22 cellular contexts compared by ENCODE assay signal in genomic region chr21:41374867-41375533, GRCh38. TPM values are rescaled to one million over a fixed set of nuclear protein-coding genes. Genes with fewer than 3 reads are reported as not detected.
A peak's percentile ranks its signal among the peaks of the same experiment; 100 is the strongest.
DNase-seq lines count a peak whose midpoint lies in the region; ATAC-seq and TF ChIP-seq lines count a peak whose summit lies in the region.
"Had no signal": no experiment of that assay in that cellular context is flagged by ENCODE, and none has a peak within 500 bp of the region (broad histone marks: within the 10 kb centered on the region; RNA-seq: fewer than 3 reads in every experiment).

No MANE protein-coding gene starts in this region.

- no peaks in the 10 kb centered on the region for H3F3A ChIP-seq in PC-3 (ENCODE audit: low read length, unreplicated experiment)

- peak; percentile 53 for DNase-seq in stimulated activated CD4-positive, alpha-beta T cell treated with anti-CD3 and anti-CD28 coated beads, Interleukin-1b, Interleukin-23, amount 100 ng/mL, for 48 hours
- DNase-seq in stimulated activated CD4-positive, alpha-beta T cell treated with anti-CD3 and anti-CD28 coated beads, Interleukin-4, amount 100 ng/mL, for 4 hours, result no peak
- peak; percentile 65 for DNase-seq in activated CD8-positive, alpha-beta T cell treated with anti-CD3 and anti-CD28 coated beads for 36 hours
- DNase-seq in epithelial cell of esophagus (ENCODE audit: low read depth) (peak; percentile 15), aorta (peak; percentile 28 to 32), NCI-H82 treated with DMSO at 0.1 percent for 48 hours (lab: John Stamatoyannopoulos, UW; ENCODE audit: unreplicated experiment) (no peak), PC-3 (no peak), NCI-H2081 treated with DMSO at 0.1 percent for 48 hours (lab: John Stamatoyannopoulos, UW) (no peak)
- DNase-seq: activated gamma-delta T cell; AML-193; DMS 273 treated with DMSO at 0.1 percent for 48 hours; kidney; midbrain; NCI-H1694; stimulated activated CD4-positive, alpha-beta T cell treated with anti-CD3 and anti-CD28 coated beads, Interleukin-4, amount 100 ng/mL, for 1 hour; stimulated activated CD8-positive, alpha-beta memory T cell treated with anti-CD3 and anti-CD28 coated beads, Interleukin-4, amount 100 ng/mL, for 48 hours; transverse colon had no signal

- BruUV-seq in PC-3 (replicated peaks; lab: Mats Ljungman, UMichigan), result no TSS peak

- H3K4me3 Mint-ChIP-seq in activated CD8-positive, alpha-beta T cell treated with anti-CD3 and anti-CD28 coated beads for 36 hours, result no peak overlapping the region

- H3K9me2 ChIP-seq in PC-3 (replicated peaks; ENCODE audit: low read length), result no peaks in the 10 kb centered on the region

- CTCF ChIA-PET in activated CD8-positive, alpha-beta T cell treated with anti-CD3 and anti-CD28 coated beads for 36 hours (lab: Charles Lee), result no interaction called here
- CTCF ChIA-PET in PC-3 (lab: Charles Lee), result no interaction called here

- H3K4me3 ChIP-seq in epithelial cell of esophagus (ENCODE audit: low read length) (no peak overlapping the region), aorta (ENCODE audit: low read length in 2 of 2) (no peak overlapping the region), PC-3 (ENCODE audit: low read length) (no peak overlapping the region)
- H3K4me3 ChIP-seq: hepatocyte, sigmoid colon, SJSA1, transverse colon had no signal

- H3K27ac ChIP-seq in aorta (ENCODE audit: low read depth in 1 of 2, low read length in 2 of 2) (no peak overlapping the region), PC-3 (ENCODE audit: low read length) (no peak overlapping the region)
- H3K27ac ChIP-seq: hepatocyte, sigmoid colon, SJSA1, transverse colon had no signal

- H3K27me3 ChIP-seq in aorta (ENCODE audit: control insufficient read depth in 1 of 2, insufficient read depth in 2 of 2, low read length in 1 of 2), result no peaks in the 10 kb centered on the region
- H3K27me3 ChIP-seq in PC-3 (ENCODE audit: low read length), result no peaks in the 10 kb centered on the region
- H3K27me3 ChIP-seq: hepatocyte, SJSA1, transverse colon had no signal

- 74 to 80% methylated on average over 5 of the region's 5 CpGs for WGBS in aorta, 2 donors

- H3K79me2 ChIP-seq in PC-3 (ENCODE audit: low read length), result no peaks in the 10 kb centered on the region
- H3K79me2 ChIP-seq: hepatocyte had no signal

- no peaks in the 10 kb centered on the region for H3K4me1 ChIP-seq in aorta (ENCODE audit: control insufficient read depth in 1 of 2, insufficient read depth in 2 of 2, low read length in 2 of 2)
- no peaks in the 10 kb centered on the region for H3K4me1 ChIP-seq in PC-3 (ENCODE audit: insufficient read depth, low read length)
- H3K4me1 ChIP-seq: SJSA1, transverse colon had no signal

- H3K27me3 Mint-ChIP-seq in activated CD8-positive, alpha-beta T cell treated with anti-CD3 and anti-CD28 coated beads for 36 hours, result no peaks in the 10 kb centered on the region

- peaks cover 36% of the 10 kb centered on the region for H3K4me1 Mint-ChIP-seq in activated CD8-positive, alpha-beta T cell treated with anti-CD3 and anti-CD28 coated beads for 36 hours (ENCODE audit: low read depth)

- H3K9me3 ChIP-seq in aorta (ENCODE audit: control insufficient read depth, low read length) (no peaks in the 10 kb centered on the region), PC-3 (ENCODE audit: low read length) (no peaks in the 10 kb centered on the region)
- H3K9me3 ChIP-seq: sigmoid colon, SJSA1, transverse colon had no signal

- no peaks in the 10 kb centered on the region for H3K9me3 Mint-ChIP-seq in activated CD8-positive, alpha-beta T cell treated with anti-CD3 and anti-CD28 coated beads for 36 hours

- TF ChIP-seq CTCF in activated CD8-positive, alpha-beta T cell treated with anti-CD3 and anti-CD28 coated beads for 36 hours (IDR thresholded peaks at IDR 0.05), result no peak
- TF ChIP-seq CTCF in epithelial cell of esophagus (IDR thresholded peaks at IDR 0.05; ENCODE audit: insufficient read depth, low read depth, low read length, missing control alignments), result no peak
- TF ChIP-seq CTCF in PC-3 (conservative IDR thresholded peaks at IDR 0.05; ENCODE audit: low read depth, low read length), result no peak

- no peak overlapping the region for H3K9ac ChIP-seq in PC-3 (ENCODE audit: low read length)

- no peak overlapping the region for H3K4me2 ChIP-seq in PC-3 (ENCODE audit: low read length)
- H3K4me2 ChIP-seq: hepatocyte had no signal

- POLR2A ChIA-PET in activated CD8-positive, alpha-beta T cell treated with anti-CD3 and anti-CD28 coated beads for 36 hours (lab: Charles Lee), result no interaction called here
- POLR2A ChIA-PET in PC-3 (lab: Charles Lee; ENCODE audit: unreplicated experiment), result no interaction called here

- ATAC-seq in activated CD8-positive, alpha-beta T cell treated with anti-CD3 and anti-CD28 coated beads for 36 hours, result peak; percentile 79
- ATAC-seq in aorta (ENCODE audit: low FRiP score) (no peak), PC-3 (no peak)

- H2AFZ ChIP-seq in PC-3 (ENCODE audit: low read length), result no peak overlapping the region
- H2AFZ ChIP-seq: hepatocyte had no signal

- H3K27ac Mint-ChIP-seq in activated CD8-positive, alpha-beta T cell treated with anti-CD3 and anti-CD28 coated beads for 36 hours, result peak overlapping the region; percentile 8

- H4K20me1 ChIP-seq in PC-3 (ENCODE audit: low read length), result no peaks in the 10 kb centered on the region

- intact Hi-C loops in activated CD8-positive, alpha-beta T cell treated with anti-CD3 and anti-CD28 coated beads for 36 hours (cut with micrococcal nuclease), result no loop called here
- intact Hi-C loops in aorta (cut with DNase I), result no loop called here
- intact Hi-C loops in PC-3 (cut with micrococcal nuclease), result no loop called here

- no peaks in the 10 kb centered on the region for H3K36me3 ChIP-seq in aorta (ENCODE audit: control insufficient read depth in 1 of 2, insufficient read depth in 2 of 2, low read length in 1 of 2)
- H3K36me3 ChIP-seq in PC-3 (ENCODE audit: low read depth, low read length), result no peaks in the 10 kb centered on the region
- H3K36me3 ChIP-seq: sigmoid colon, SJSA1, transverse colon had no signal

- peaks cover 7% of the 10 kb centered on the region for H3K36me3 Mint-ChIP-seq in activated CD8-positive, alpha-beta T cell treated with anti-CD3 and anti-CD28 coated beads for 36 hours (ENCODE audit: low read depth)

RNA-seq across cellular contexts. Expression of gene MX2, which starts 13.2 kb away (rescaled TPM):
- 10 to 100 TPM in 1 of 2 experiments, 1 to 10 TPM in 1; 9.2 to 10.3 TPM for total RNA-seq in activated CD8-positive, alpha-beta T cell treated with anti-CD3 and anti-CD28 coated beads for 36 hours
- total RNA-seq in aorta, result 10 to 100 TPM; 21.5 to 21.8 TPM
- 1 to 10 TPM in 1 of 2 donors, under 1 TPM in 1; 0.69 to 3.5 TPM for polyA plus RNA-seq in aorta
- 0.15 and 0.46 TPM in 2 replicates for total RNA-seq in PC-3 (2014; rRNA removed)
- total RNA-seq: SJSA1 had no signal

RNA-seq across cellular contexts. Expression of gene MX1, which starts 51.0 kb away (rescaled TPM):
- 10 to 100 TPM; 39.4 to 40.0 TPM for total RNA-seq in activated CD8-positive, alpha-beta T cell treated with anti-CD3 and anti-CD28 coated beads for 36 hours
- total RNA-seq in aorta, result 10 to 100 TPM; 41.0 to 58.1 TPM
- polyA plus RNA-seq in aorta, result 10 to 100 TPM; 16.9 to 24.9 TPM
- 12.6 and 22.0 TPM in 2 replicates for total RNA-seq in PC-3 (2014; rRNA removed)

RNA-seq across cellular contexts. Expression of gene FAM3B, which starts 58.4 kb away (rescaled TPM):
- not detected for total RNA-seq in activated CD8-positive, alpha-beta T cell treated with anti-CD3 and anti-CD28 coated beads for 36 hours
- total RNA-seq in aorta, result 1 to 10 TPM; 2.1 to 3.1 TPM
- 10 to 100 TPM in 1 of 2 donors, under 1 TPM in 1; 0.90 to 28.5 TPM for polyA plus RNA-seq in aorta
- not detected in 2 replicates for total RNA-seq in PC-3 (2014; rRNA removed)
- total RNA-seq: HT-29, LHCN-M2, SJSA1 had no signal

Comparison
In these comparisons a context has a peak if more than half of its experiments do, and no peak if none do; other contexts are left out.
1. DNase-seq: peak in stimulated activated CD4-positive, alpha-beta T cell treated with anti-CD3 and anti-CD28 coated beads, Interleukin-1b, Interleukin-23, amount 100 ng/mL, for 48 hours (single experiment), activated CD8-positive, alpha-beta T cell treated with anti-CD3 and anti-CD28 coated beads for 36 hours (single experiment), epithelial cell of esophagus (single experiment) and aorta (2 of 2); none in stimulated activated CD4-positive, alpha-beta T cell treated with anti-CD3 and anti-CD28 coated beads, Interleukin-4, amount 100 ng/mL, for 4 hours (0 of 2), NCI-H82 treated with DMSO at 0.1 percent for 48 hours (single experiment), PC-3 (single experiment) and NCI-H2081 treated with DMSO at 0.1 percent for 48 hours (single experiment).